ENCODE assay signal across 1 cellular context in the genomic region with DNA sequence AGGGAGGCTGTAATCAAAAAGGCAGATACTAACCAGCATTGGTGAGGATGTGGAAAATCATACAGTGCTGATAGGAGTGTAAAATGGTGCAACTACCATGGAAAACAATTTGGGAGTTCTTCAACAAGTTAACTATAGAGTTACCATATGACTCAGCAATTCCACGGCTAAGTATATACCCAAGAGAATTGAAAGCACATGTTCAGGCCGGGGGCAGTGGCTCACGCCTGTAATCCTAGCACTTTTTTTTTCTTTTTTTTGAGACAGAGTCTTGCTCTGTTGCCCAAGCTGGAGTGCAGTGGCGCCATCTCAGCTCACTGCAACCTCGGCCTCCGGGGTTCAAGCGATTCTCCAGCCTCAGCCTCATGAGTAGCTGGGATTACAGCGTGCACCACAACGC.
TF ChIP-seq lines count a peak whose summit lies in the region.

No MANE protein-coding gene starts in this region.

TF ChIP-seq in K562, 482 proteins besides CTCF, POLR2A, EP300 and RAD21 (continued from another document):
- TF ChIP-seq, protein P1, sequence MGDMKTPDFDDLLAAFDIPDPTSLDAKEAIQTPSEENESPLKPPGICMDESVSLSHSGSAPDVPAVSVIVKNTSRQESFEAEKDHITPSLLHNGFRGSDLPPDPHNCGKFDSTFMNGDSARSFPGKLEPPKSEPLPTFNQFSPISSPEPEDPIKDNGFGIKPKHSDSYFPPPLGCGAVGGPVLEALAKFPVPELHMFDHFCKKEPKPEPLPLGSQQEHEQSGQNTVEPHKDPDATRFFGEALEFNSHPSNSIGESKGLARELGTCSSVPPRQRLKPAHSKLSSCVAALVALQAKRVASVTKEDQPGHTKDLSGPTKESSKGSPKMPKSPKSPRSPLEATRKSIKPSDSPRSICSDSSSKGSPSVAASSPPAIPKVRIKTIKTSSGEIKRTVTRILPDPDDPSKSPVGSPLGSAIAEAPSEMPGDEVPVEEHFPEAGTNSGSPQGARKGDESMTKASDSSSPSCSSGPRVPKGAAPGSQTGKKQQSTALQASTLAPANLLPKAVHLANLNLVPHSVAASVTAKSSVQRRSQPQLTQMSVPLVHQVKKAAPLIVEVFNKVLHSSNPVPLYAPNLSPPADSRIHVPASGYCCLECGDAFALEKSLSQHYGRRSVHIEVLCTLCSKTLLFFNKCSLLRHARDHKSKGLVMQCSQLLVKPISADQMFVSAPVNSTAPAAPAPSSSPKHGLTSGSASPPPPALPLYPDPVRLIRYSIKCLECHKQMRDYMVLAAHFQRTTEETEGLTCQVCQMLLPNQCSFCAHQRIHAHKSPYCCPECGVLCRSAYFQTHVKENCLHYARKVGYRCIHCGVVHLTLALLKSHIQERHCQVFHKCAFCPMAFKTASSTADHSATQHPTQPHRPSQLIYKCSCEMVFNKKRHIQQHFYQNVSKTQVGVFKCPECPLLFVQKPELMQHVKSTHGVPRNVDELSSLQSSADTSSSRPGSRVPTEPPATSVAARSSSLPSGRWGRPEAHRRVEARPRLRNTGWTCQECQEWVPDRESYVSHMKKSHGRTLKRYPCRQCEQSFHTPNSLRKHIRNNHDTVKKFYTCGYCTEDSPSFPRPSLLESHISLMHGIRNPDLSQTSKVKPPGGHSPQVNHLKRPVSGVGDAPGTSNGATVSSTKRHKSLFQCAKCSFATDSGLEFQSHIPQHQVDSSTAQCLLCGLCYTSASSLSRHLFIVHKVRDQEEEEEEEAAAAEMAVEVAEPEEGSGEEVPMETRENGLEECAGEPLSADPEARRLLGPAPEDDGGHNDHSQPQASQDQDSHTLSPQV (IDR thresholded peaks at IDR 0.05), result peak; percentile 55; the same call in 1 of the 2 replicates
- TF ChIP-seq, protein P2, sequence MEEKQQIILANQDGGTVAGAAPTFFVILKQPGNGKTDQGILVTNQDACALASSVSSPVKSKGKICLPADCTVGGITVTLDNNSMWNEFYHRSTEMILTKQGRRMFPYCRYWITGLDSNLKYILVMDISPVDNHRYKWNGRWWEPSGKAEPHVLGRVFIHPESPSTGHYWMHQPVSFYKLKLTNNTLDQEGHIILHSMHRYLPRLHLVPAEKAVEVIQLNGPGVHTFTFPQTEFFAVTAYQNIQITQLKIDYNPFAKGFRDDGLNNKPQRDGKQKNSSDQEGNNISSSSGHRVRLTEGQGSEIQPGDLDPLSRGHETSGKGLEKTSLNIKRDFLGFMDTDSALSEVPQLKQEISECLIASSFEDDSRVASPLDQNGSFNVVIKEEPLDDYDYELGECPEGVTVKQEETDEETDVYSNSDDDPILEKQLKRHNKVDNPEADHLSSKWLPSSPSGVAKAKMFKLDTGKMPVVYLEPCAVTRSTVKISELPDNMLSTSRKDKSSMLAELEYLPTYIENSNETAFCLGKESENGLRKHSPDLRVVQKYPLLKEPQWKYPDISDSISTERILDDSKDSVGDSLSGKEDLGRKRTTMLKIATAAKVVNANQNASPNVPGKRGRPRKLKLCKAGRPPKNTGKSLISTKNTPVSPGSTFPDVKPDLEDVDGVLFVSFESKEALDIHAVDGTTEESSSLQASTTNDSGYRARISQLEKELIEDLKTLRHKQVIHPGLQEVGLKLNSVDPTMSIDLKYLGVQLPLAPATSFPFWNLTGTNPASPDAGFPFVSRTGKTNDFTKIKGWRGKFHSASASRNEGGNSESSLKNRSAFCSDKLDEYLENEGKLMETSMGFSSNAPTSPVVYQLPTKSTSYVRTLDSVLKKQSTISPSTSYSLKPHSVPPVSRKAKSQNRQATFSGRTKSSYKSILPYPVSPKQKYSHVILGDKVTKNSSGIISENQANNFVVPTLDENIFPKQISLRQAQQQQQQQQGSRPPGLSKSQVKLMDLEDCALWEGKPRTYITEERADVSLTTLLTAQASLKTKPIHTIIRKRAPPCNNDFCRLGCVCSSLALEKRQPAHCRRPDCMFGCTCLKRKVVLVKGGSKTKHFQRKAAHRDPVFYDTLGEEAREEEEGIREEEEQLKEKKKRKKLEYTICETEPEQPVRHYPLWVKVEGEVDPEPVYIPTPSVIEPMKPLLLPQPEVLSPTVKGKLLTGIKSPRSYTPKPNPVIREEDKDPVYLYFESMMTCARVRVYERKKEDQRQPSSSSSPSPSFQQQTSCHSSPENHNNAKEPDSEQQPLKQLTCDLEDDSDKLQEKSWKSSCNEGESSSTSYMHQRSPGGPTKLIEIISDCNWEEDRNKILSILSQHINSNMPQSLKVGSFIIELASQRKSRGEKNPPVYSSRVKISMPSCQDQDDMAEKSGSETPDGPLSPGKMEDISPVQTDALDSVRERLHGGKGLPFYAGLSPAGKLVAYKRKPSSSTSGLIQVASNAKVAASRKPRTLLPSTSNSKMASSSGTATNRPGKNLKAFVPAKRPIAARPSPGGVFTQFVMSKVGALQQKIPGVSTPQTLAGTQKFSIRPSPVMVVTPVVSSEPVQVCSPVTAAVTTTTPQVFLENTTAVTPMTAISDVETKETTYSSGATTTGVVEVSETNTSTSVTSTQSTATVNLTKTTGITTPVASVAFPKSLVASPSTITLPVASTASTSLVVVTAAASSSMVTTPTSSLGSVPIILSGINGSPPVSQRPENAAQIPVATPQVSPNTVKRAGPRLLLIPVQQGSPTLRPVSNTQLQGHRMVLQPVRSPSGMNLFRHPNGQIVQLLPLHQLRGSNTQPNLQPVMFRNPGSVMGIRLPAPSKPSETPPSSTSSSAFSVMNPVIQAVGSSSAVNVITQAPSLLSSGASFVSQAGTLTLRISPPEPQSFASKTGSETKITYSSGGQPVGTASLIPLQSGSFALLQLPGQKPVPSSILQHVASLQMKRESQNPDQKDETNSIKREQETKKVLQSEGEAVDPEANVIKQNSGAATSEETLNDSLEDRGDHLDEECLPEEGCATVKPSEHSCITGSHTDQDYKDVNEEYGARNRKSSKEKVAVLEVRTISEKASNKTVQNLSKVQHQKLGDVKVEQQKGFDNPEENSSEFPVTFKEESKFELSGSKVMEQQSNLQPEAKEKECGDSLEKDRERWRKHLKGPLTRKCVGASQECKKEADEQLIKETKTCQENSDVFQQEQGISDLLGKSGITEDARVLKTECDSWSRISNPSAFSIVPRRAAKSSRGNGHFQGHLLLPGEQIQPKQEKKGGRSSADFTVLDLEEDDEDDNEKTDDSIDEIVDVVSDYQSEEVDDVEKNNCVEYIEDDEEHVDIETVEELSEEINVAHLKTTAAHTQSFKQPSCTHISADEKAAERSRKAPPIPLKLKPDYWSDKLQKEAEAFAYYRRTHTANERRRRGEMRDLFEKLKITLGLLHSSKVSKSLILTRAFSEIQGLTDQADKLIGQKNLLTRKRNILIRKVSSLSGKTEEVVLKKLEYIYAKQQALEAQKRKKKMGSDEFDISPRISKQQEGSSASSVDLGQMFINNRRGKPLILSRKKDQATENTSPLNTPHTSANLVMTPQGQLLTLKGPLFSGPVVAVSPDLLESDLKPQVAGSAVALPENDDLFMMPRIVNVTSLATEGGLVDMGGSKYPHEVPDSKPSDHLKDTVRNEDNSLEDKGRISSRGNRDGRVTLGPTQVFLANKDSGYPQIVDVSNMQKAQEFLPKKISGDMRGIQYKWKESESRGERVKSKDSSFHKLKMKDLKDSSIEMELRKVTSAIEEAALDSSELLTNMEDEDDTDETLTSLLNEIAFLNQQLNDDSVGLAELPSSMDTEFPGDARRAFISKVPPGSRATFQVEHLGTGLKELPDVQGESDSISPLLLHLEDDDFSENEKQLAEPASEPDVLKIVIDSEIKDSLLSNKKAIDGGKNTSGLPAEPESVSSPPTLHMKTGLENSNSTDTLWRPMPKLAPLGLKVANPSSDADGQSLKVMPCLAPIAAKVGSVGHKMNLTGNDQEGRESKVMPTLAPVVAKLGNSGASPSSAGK (IDR thresholded peaks at IDR 0.05), result peak; percentile 53
- TF ChIP-seq MAFG (tag; conservative IDR thresholded peaks at IDR 0.05) (peak; percentile 92), ILF3 (IDR thresholded peaks at IDR 0.05; ENCODE audit: borderline replicate concordance) (no peak), TCF3 (CRISPR knock-in tag; IDR thresholded peaks at IDR 0.05) (no peak), NFXL1 (CRISPR knock-in tag; IDR thresholded peaks at IDR 0.05) (no peak), KAT8 (IDR thresholded peaks at IDR 0.05; ENCODE audit: low read depth) (no peak), NCOA6 (IDR thresholded peaks at IDR 0.05) (no peak), EP400 (IDR thresholded peaks at IDR 0.05) (peak; percentile 32; the same call in 1 of the 2 replicates), ARID1B (IDR thresholded peaks at IDR 0.05) (0 out of 2 replicates have a peak, but pooled peaks have one; percentile 24), HNRNPH1 (optimal IDR thresholded peaks at IDR 0.05; ENCODE audit: low read depth, low read length) (no peak), MAFF (IDR thresholded peaks at IDR 0.05; ENCODE audit: low read length) (peak; percentile 67; the same call in 1 of the 2 replicates), SIN3A (IDR thresholded peaks at IDR 0.05; ENCODE audit: borderline replicate concordance in 2 of 2, control insufficient read depth in 1 of 2, low read depth in 2 of 2, low read length in 2 of 2) (no peak), ZNF316 (IDR thresholded peaks at IDR 0.05) (peak; percentile 92), L3MBTL2 (IDR thresholded peaks at IDR 0.05) (peak; percentile 77), NFE2 (IDR thresholded peaks at IDR 0.05; ENCODE audit: low read depth) (peak; percentile 81)
- TF ChIP-seq, protein P3, sequence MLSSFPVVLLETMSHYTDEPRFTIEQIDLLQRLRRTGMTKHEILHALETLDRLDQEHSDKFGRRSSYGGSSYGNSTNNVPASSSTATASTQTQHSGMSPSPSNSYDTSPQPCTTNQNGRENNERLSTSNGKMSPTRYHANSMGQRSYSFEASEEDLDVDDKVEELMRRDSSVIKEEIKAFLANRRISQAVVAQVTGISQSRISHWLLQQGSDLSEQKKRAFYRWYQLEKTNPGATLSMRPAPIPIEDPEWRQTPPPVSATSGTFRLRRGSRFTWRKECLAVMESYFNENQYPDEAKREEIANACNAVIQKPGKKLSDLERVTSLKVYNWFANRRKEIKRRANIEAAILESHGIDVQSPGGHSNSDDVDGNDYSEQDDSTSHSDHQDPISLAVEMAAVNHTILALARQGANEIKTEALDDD (IDR thresholded peaks at IDR 0.05), result peak; percentile 41; the same call in 1 of the 2 replicates
- TF ChIP-seq, protein P4, sequence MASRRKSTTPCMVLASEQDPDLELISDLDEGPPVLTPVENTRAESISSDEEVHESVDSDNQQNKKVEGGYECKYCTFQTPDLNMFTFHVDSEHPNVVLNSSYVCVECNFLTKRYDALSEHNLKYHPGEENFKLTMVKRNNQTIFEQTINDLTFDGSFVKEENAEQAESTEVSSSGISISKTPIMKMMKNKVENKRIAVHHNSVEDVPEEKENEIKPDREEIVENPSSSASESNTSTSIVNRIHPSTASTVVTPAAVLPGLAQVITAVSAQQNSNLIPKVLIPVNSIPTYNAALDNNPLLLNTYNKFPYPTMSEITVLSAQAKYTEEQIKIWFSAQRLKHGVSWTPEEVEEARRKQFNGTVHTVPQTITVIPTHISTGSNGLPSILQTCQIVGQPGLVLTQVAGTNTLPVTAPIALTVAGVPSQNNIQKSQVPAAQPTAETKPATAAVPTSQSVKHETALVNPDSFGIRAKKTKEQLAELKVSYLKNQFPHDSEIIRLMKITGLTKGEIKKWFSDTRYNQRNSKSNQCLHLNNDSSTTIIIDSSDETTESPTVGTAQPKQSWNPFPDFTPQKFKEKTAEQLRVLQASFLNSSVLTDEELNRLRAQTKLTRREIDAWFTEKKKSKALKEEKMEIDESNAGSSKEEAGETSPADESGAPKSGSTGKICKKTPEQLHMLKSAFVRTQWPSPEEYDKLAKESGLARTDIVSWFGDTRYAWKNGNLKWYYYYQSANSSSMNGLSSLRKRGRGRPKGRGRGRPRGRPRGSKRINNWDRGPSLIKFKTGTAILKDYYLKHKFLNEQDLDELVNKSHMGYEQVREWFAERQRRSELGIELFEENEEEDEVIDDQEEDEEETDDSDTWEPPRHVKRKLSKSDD (conservative IDR thresholded peaks at IDR 0.05; ENCODE audit: low read length), result no peak
- TF ChIP-seq, protein P5, sequence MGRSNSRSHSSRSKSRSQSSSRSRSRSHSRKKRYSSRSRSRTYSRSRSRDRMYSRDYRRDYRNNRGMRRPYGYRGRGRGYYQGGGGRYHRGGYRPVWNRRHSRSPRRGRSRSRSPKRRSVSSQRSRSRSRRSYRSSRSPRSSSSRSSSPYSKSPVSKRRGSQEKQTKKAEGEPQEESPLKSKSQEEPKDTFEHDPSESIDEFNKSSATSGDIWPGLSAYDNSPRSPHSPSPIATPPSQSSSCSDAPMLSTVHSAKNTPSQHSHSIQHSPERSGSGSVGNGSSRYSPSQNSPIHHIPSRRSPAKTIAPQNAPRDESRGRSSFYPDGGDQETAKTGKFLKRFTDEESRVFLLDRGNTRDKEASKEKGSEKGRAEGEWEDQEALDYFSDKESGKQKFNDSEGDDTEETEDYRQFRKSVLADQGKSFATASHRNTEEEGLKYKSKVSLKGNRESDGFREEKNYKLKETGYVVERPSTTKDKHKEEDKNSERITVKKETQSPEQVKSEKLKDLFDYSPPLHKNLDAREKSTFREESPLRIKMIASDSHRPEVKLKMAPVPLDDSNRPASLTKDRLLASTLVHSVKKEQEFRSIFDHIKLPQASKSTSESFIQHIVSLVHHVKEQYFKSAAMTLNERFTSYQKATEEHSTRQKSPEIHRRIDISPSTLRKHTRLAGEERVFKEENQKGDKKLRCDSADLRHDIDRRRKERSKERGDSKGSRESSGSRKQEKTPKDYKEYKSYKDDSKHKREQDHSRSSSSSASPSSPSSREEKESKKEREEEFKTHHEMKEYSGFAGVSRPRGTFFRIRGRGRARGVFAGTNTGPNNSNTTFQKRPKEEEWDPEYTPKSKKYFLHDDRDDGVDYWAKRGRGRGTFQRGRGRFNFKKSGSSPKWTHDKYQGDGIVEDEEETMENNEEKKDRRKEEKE (IDR thresholded peaks at IDR 0.05; ENCODE audit: borderline replicate concordance in 1 of 2, control insufficient read depth in 1 of 2, low read depth in 2 of 2, low read length in 1 of 2), result no peak
